23 cellular contexts compared by ENCODE assay signal in genomic region chr12:58640314-58640713, GRCh38.
"Had no signal": no experiment of that assay in that cellular context is flagged by ENCODE, and none has a peak within 500 bp of the region (broad histone marks: within the 10 kb centered on the region; RNA-seq: fewer than 3 reads in every experiment).

No MANE protein-coding gene starts in this region.

- H3K4me2 ChIP-seq: neural progenitor cell had no signal

- H3K27me3 ChIP-seq: breast epithelium, neural progenitor cell, right atrium auricular region, testis, upper lobe of left lung had no signal

- H3K4me1 ChIP-seq: breast epithelium, neural progenitor cell, prostate gland, right atrium auricular region, testis, upper lobe of left lung had no signal

- H3K4me1 Mint-ChIP-seq: activated CD4-positive, alpha-beta T cell treated with anti-CD3 and anti-CD28 coated beads, Interleukin-2, amount 10 ng/mL, durations not matched to agents 24 days and 14 days; activated naive CD8-positive, alpha-beta T cell treated with anti-CD3 and anti-CD28 coated beads, Interleukin-2, amount 10 ng/mL, durations not matched to agents 7 days and 5 days; naive thymus-derived CD4-positive, alpha-beta T cell; neural progenitor cell; stimulated activated effector memory CD8-positive, alpha-beta T cell treated with anti-CD3 and anti-CD28 coated beads, Interleukin-12 subunit alpha, Interleukin-12 subunit beta, amount 100 ng/mL, for 72 hours had no signal

- H3K27ac ChIP-seq: breast epithelium, neural progenitor cell, prostate gland, right atrium auricular region, skin epidermis, testis, upper lobe of left lung had no signal

- H3K9ac ChIP-seq: neural progenitor cell had no signal

- H3K36me3 Mint-ChIP-seq: activated naive CD8-positive, alpha-beta T cell treated with anti-CD3 and anti-CD28 coated beads, Interleukin-2, amount 10 ng/mL, durations not matched to agents 7 days and 5 days; naive thymus-derived CD4-positive, alpha-beta T cell; neural progenitor cell; stimulated activated effector memory CD8-positive, alpha-beta T cell treated with anti-CD3 and anti-CD28 coated beads, Interleukin-12 subunit alpha, Interleukin-12 subunit beta, amount 100 ng/mL, for 72 hours had no signal

- H3K9me3 ChIP-seq: prostate gland, testis, upper lobe of left lung had no signal

- ATAC-seq: activated CD8-positive, alpha-beta T cell treated with anti-CD3 and anti-CD28 coated beads for 36 hours; naive thymus-derived CD4-positive, alpha-beta T cell; stimulated activated effector memory CD8-positive, alpha-beta T cell treated with anti-CD3 and anti-CD28 coated beads, Interleukin-12 subunit alpha, Interleukin-12 subunit beta, amount 100 ng/mL, for 72 hours had no signal

- H3K27ac Mint-ChIP-seq: activated CD4-positive, alpha-beta T cell treated with anti-CD3 and anti-CD28 coated beads, Interleukin-2, amount 10 ng/mL, durations not matched to agents 24 days and 14 days; activated CD8-positive, alpha-beta T cell treated with anti-CD3 and anti-CD28 coated beads for 36 hours; activated naive CD8-positive, alpha-beta T cell treated with anti-CD3 and anti-CD28 coated beads, Interleukin-2, amount 10 ng/mL, durations not matched to agents 7 days and 5 days; activated T-cell treated with anti-CD3 and anti-CD28 coated beads, Interleukin-2, amount 50 U/mL, for 24 hours; activated T-helper 2 cell treated with anti-CD3 and anti-CD28 coated beads, Interferon-gamma antibody, Interleukin-2, Interleukin-4, amounts not matched to agents 10 μg/mL and 5 μg/mL and 100 μg/mL, durations not matched to agents 14 hours and 24 hours and 36 hours; neural progenitor cell; stimulated activated effector memory CD8-positive, alpha-beta T cell treated with anti-CD3 and anti-CD28 coated beads, Interleukin-12 subunit alpha, Interleukin-12 subunit beta, amount 100 ng/mL, for 72 hours; T-helper 2 cell treated with Interferon-gamma antibody and Interleukin-4, amounts not matched to agents 5 μg/mL and 100 μg/mL, for 36 hours had no signal

- H2AFZ ChIP-seq: neural progenitor cell had no signal

- H3K9me3 Mint-ChIP-seq: activated CD4-positive, alpha-beta T cell treated with anti-CD3 and anti-CD28 coated beads, Interleukin-2, amount 10 ng/mL, durations not matched to agents 24 days and 14 days; activated CD8-positive, alpha-beta T cell treated with anti-CD3 and anti-CD28 coated beads for 36 hours; activated naive CD8-positive, alpha-beta T cell treated with anti-CD3 and anti-CD28 coated beads, Interleukin-2, amount 10 ng/mL, durations not matched to agents 7 days and 5 days; activated T-cell treated with anti-CD3 and anti-CD28 coated beads, Interleukin-2, amount 50 U/mL, for 24 hours; activated T-helper 2 cell treated with anti-CD3 and anti-CD28 coated beads, Interferon-gamma antibody, Interleukin-2, Interleukin-4, amounts not matched to agents 10 μg/mL and 5 μg/mL and 100 μg/mL, durations not matched to agents 14 hours and 24 hours and 36 hours; T-helper 2 cell treated with Interferon-gamma antibody and Interleukin-4, amounts not matched to agents 5 μg/mL and 100 μg/mL, for 36 hours had no signal

- H3K27me3 Mint-ChIP-seq: activated CD4-positive, alpha-beta T cell treated with anti-CD3 and anti-CD28 coated beads, Interleukin-2, amount 10 ng/mL, durations not matched to agents 24 days and 14 days; activated CD8-positive, alpha-beta T cell treated with anti-CD3 and anti-CD28 coated beads for 36 hours; activated naive CD8-positive, alpha-beta T cell treated with anti-CD3 and anti-CD28 coated beads, Interleukin-2, amount 10 ng/mL, durations not matched to agents 7 days and 5 days; activated T-cell treated with anti-CD3 and anti-CD28 coated beads, Interleukin-2, amount 50 U/mL, for 24 hours; naive thymus-derived CD4-positive, alpha-beta T cell had no signal

- H3K4me3 ChIP-seq: breast epithelium, neural progenitor cell, prostate gland, right atrium auricular region, skin epidermis, testis, upper lobe of left lung had no signal

- DNase-seq: activated CD4-positive, alpha-beta T cell treated with anti-CD3 and anti-CD28 coated beads, Interleukin-2, amount 10 ng/mL, durations not matched to agents 24 days and 14 days; activated CD8-positive, alpha-beta T cell treated with anti-CD3 and anti-CD28 coated beads for 36 hours; activated naive CD4-positive, alpha-beta T cell treated with Interleukin-2 at 50 U/mL for 16 hours; activated naive CD8-positive, alpha-beta T cell treated with anti-CD3 and anti-CD28 coated beads, Interleukin-2, amount 10 ng/mL, durations not matched to agents 7 days and 5 days; activated T-cell treated with anti-CD3 and anti-CD28 coated beads, Interleukin-2, amount 50 U/mL, for 24 hours; anterior cingulate cortex; cerebellar nuclear complex; effector CD4-positive, alpha-beta T cell; mesendoderm; naive thymus-derived CD4-positive, alpha-beta T cell; stimulated activated CD4-positive, alpha-beta T cell treated with anti-CD3 and anti-CD28 coated beads, Interleukin-15, amount 100 ng/mL, for 24 hours; stimulated activated CD4-positive, alpha-beta T cell treated with anti-CD3 and anti-CD28 coated beads, Interleukin-4, amount 100 ng/mL, for 1 hour; testis; upper lobe of left lung had no signal

- H3K4me3 Mint-ChIP-seq: activated CD4-positive, alpha-beta T cell treated with anti-CD3 and anti-CD28 coated beads, Interleukin-2, amount 10 ng/mL, durations not matched to agents 24 days and 14 days; activated CD8-positive, alpha-beta T cell treated with anti-CD3 and anti-CD28 coated beads for 36 hours; activated naive CD8-positive, alpha-beta T cell treated with anti-CD3 and anti-CD28 coated beads, Interleukin-2, amount 10 ng/mL, durations not matched to agents 7 days and 5 days; activated T-cell treated with anti-CD3 and anti-CD28 coated beads, Interleukin-2, amount 50 U/mL, for 24 hours; naive thymus-derived CD4-positive, alpha-beta T cell; neural progenitor cell; stimulated activated effector memory CD8-positive, alpha-beta T cell treated with anti-CD3 and anti-CD28 coated beads, Interleukin-12 subunit alpha, Interleukin-12 subunit beta, amount 100 ng/mL, for 72 hours; T-helper 2 cell treated with Interferon-gamma antibody and Interleukin-4, amounts not matched to agents 5 μg/mL and 100 μg/mL, for 36 hours had no signal

- H3K36me3 ChIP-seq: breast epithelium, neural progenitor cell, prostate gland, right atrium auricular region, upper lobe of left lung had no signal

- FAIRE-seq: TTC549 had no signal
